ENCODE assay signal across 1 cellular context in the genomic region with DNA sequence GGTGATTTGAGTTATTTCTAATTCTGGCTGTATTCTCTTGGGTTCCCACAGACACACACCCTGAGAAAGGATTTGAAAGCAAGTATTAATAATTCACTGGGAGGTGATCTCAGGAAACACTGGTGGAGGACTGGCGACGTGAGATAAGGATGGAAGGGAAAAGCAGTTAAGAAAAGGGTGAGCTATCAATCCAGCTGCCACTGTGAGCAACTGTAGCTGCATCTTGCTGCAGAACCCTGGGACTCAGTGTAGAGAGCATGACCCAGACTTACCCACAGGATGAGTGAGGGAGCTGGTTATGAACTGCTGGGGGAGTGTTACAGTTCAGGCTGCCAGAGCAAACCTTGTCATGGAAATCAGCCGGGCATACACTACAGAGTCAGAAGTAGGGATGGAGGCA.
TF ChIP-seq lines count a peak whose summit lies in the region.

No MANE protein-coding gene starts in this region.

TF ChIP-seq in K562, 482 proteins besides CTCF, POLR2A, EP300 and RAD21 (continued from another document and continues in another):
- TF ChIP-seq, protein P1, sequence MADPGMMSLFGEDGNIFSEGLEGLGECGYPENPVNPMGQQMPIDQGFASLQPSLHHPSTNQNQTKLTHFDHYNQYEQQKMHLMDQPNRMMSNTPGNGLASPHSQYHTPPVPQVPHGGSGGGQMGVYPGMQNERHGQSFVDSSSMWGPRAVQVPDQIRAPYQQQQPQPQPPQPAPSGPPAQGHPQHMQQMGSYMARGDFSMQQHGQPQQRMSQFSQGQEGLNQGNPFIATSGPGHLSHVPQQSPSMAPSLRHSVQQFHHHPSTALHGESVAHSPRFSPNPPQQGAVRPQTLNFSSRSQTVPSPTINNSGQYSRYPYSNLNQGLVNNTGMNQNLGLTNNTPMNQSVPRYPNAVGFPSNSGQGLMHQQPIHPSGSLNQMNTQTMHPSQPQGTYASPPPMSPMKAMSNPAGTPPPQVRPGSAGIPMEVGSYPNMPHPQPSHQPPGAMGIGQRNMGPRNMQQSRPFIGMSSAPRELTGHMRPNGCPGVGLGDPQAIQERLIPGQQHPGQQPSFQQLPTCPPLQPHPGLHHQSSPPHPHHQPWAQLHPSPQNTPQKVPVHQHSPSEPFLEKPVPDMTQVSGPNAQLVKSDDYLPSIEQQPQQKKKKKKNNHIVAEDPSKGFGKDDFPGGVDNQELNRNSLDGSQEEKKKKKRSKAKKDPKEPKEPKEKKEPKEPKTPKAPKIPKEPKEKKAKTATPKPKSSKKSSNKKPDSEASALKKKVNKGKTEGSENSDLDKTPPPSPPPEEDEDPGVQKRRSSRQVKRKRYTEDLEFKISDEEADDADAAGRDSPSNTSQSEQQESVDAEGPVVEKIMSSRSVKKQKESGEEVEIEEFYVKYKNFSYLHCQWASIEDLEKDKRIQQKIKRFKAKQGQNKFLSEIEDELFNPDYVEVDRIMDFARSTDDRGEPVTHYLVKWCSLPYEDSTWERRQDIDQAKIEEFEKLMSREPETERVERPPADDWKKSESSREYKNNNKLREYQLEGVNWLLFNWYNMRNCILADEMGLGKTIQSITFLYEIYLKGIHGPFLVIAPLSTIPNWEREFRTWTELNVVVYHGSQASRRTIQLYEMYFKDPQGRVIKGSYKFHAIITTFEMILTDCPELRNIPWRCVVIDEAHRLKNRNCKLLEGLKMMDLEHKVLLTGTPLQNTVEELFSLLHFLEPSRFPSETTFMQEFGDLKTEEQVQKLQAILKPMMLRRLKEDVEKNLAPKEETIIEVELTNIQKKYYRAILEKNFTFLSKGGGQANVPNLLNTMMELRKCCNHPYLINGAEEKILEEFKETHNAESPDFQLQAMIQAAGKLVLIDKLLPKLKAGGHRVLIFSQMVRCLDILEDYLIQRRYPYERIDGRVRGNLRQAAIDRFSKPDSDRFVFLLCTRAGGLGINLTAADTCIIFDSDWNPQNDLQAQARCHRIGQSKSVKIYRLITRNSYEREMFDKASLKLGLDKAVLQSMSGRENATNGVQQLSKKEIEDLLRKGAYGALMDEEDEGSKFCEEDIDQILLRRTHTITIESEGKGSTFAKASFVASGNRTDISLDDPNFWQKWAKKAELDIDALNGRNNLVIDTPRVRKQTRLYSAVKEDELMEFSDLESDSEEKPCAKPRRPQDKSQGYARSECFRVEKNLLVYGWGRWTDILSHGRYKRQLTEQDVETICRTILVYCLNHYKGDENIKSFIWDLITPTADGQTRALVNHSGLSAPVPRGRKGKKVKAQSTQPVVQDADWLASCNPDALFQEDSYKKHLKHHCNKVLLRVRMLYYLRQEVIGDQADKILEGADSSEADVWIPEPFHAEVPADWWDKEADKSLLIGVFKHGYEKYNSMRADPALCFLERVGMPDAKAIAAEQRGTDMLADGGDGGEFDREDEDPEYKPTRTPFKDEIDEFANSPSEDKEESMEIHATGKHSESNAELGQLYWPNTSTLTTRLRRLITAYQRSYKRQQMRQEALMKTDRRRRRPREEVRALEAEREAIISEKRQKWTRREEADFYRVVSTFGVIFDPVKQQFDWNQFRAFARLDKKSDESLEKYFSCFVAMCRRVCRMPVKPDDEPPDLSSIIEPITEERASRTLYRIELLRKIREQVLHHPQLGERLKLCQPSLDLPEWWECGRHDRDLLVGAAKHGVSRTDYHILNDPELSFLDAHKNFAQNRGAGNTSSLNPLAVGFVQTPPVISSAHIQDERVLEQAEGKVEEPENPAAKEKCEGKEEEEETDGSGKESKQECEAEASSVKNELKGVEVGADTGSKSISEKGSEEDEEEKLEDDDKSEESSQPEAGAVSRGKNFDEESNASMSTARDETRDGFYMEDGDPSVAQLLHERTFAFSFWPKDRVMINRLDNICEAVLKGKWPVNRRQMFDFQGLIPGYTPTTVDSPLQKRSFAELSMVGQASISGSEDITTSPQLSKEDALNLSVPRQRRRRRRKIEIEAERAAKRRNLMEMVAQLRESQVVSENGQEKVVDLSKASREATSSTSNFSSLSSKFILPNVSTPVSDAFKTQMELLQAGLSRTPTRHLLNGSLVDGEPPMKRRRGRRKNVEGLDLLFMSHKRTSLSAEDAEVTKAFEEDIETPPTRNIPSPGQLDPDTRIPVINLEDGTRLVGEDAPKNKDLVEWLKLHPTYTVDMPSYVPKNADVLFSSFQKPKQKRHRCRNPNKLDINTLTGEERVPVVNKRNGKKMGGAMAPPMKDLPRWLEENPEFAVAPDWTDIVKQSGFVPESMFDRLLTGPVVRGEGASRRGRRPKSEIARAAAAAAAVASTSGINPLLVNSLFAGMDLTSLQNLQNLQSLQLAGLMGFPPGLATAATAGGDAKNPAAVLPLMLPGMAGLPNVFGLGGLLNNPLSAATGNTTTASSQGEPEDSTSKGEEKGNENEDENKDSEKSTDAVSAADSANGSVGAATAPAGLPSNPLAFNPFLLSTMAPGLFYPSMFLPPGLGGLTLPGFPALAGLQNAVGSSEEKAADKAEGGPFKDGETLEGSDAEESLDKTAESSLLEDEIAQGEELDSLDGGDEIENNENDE (IDR thresholded peaks at IDR 0.05; ENCODE audit: low read depth, low read length) = no peak
- TF ChIP-seq ZFP30 (CRISPR knock-in tag; IDR thresholded peaks at IDR 0.05; ENCODE audit: borderline replicate concordance) (no peak), ZNF431 (CRISPR knock-in tag; IDR thresholded peaks at IDR 0.05) (no peak), KAT8 (IDR thresholded peaks at IDR 0.05; ENCODE audit: low read depth) (no peak), ZNF124 (CRISPR knock-in tag; IDR thresholded peaks at IDR 0.05) (no peak), KDM1A (IDR thresholded peaks at IDR 0.05) (peak; percentile 94), TFAM (CRISPR knock-in tag; conservative IDR thresholded peaks at IDR 0.05) (no peak), CBX3 (IDR thresholded peaks at IDR 0.05; ENCODE audit: borderline replicate concordance in 1 of 2, low read length in 2 of 2) (peak in 1 of 2 experiments; percentile 90; a peak in 2 of 3 replicates), ESRRB (CRISPR knock-in tag; IDR thresholded peaks at IDR 0.05; ENCODE audit: borderline replicate concordance) (no peak), RAD51 (IDR thresholded peaks at IDR 0.05; ENCODE audit: borderline replicate concordance, low read depth) (peak; percentile 14; the same call in 1 of the 2 replicates), ASH1L (IDR thresholded peaks at IDR 0.05; ENCODE audit: borderline replicate concordance, low read depth, partially characterized antibody) (no peak), ATF1 (CRISPR knock-in tag; IDR thresholded peaks at IDR 0.05) (no peak), ATF1 (tag; IDR thresholded peaks at IDR 0.05) (peak; percentile 60; the same call in 1 of the 2 replicates), TGIF2 (CRISPR knock-in tag; IDR thresholded peaks at IDR 0.05) (no peak), TCFL5 (CRISPR knock-in tag; conservative IDR thresholded peaks at IDR 0.05) (no peak), ZNF253 (CRISPR knock-in tag; conservative IDR thresholded peaks at IDR 0.05) (no peak)
- TF ChIP-seq, protein P2, sequence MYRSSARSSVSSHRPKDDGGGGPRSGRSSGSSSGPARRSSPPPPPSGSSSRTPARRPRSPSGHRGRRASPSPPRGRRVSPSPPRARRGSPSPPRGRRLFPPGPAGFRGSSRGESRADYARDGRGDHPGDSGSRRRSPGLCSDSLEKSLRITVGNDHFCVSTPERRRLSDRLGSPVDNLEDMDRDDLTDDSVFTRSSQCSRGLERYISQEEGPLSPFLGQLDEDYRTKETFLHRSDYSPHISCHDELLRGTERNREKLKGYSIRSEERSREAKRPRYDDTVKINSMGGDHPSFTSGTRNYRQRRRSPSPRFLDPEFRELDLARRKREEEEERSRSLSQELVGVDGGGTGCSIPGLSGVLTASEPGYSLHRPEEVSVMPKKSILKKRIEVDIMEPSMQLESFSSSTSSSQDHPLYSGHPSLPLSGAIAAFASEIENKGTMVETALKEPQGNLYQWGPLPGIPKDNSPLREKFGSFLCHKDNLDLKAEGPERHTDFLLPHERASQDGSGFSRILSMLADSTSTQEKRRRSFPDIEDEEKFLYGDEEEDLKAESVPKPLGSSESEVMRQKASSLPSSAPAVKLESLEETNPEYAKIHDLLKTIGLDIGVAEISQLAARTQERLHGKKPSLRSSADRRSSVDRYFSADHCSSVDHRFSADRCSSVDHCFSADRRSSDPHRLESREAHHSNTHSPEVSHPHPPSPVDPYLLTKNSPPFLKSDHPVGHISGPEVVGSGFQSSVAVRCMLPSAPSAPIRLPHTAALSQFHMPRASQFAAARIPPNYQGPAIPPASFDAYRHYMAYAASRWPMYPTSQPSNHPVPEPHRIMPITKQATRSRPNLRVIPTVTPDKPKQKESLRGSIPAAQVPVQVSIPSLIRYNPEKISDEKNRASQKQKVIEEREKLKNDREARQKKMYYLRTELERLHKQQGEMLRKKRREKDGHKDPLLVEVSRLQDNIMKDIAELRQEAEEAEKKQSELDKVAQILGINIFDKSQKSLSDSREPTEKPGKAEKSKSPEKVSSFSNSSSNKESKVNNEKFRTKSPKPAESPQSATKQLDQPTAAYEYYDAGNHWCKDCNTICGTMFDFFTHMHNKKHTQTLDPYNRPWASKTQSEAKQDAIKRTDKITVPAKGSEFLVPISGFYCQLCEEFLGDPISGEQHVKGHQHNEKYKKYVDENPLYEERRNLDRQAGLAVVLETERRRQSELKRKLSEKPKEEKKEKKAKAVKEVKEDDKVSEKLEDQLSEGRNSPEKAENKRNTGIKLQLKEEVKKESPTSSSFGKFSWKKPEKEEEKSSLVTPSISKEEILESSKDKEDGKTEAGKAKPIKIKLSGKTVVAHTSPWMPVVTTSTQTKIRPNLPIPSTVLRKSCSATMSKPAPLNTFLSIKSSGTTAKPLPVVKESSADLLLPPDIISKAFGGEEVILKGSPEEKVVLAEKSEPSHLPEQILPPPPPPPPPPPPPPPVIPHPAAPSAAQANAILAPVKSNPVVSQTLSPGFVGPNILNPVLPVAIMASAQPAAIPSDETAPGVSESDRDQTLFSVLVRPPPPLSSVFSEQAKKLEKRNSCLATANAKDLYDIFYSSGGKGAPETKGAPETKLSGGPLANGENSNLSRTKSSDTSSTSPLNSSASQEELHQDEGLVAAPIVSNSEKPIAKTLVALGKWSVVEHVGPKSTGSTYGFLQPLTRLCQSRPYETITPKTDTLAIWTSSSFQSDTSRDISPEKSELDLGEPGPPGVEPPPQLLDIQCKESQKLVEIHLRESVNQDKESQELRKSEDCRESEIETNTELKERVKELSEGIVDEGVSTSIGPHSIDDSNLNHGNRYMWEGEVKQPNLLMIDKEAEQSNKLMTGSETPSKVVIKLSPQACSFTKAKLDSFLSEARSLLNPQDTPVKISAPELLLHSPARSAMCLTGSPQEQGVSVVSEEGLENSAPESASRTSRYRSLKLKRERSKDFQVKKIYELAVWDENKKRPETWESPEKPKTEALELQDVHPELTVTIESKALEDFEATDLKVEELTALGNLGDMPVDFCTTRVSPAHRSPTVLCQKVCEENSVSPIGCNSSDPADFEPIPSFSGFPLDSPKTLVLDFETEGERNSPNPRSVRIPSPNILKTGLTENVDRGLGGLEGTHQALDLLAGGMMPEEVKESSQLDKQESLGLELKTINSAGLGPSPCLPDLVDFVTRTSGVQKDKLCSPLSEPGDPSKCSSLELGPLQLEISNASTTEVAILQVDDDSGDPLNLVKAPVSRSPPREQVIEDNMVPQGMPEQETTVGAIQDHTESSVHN (IDR thresholded peaks at IDR 0.05; ENCODE audit: borderline replicate concordance in 1 of 2, low read depth in 1 of 2) = no peak
- TF ChIP-seq, protein P3, sequence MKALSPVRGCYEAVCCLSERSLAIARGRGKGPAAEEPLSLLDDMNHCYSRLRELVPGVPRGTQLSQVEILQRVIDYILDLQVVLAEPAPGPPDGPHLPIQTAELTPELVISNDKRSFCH (CRISPR knock-in tag; IDR thresholded peaks at IDR 0.05) = no peak
- TF ChIP-seq, protein P3 (tag; IDR thresholded peaks at IDR 0.05) = peak; percentile 94
- TF ChIP-seq, protein P4, sequence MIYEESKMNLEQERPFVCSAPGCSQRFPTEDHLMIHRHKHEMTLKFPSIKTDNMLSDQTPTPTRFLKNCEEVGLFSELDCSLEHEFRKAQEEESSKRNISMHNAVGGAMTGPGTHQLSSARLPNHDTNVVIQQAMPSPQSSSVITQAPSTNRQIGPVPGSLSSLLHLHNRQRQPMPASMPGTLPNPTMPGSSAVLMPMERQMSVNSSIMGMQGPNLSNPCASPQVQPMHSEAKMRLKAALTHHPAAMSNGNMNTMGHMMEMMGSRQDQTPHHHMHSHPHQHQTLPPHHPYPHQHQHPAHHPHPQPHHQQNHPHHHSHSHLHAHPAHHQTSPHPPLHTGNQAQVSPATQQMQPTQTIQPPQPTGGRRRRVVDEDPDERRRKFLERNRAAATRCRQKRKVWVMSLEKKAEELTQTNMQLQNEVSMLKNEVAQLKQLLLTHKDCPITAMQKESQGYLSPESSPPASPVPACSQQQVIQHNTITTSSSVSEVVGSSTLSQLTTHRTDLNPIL (CRISPR knock-in tag; IDR thresholded peaks at IDR 0.05) = no peak
- TF ChIP-seq, protein P5, sequence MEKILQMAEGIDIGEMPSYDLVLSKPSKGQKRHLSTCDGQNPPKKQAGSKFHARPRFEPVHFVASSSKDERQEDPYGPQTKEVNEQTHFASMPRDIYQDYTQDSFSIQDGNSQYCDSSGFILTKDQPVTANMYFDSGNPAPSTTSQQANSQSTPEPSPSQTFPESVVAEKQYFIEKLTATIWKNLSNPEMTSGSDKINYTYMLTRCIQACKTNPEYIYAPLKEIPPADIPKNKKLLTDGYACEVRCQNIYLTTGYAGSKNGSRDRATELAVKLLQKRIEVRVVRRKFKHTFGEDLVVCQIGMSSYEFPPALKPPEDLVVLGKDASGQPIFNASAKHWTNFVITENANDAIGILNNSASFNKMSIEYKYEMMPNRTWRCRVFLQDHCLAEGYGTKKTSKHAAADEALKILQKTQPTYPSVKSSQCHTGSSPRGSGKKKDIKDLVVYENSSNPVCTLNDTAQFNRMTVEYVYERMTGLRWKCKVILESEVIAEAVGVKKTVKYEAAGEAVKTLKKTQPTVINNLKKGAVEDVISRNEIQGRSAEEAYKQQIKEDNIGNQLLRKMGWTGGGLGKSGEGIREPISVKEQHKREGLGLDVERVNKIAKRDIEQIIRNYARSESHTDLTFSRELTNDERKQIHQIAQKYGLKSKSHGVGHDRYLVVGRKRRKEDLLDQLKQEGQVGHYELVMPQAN (IDR thresholded peaks at IDR 0.05; ENCODE audit: borderline replicate concordance) = no peak
- TF ChIP-seq, protein P6, sequence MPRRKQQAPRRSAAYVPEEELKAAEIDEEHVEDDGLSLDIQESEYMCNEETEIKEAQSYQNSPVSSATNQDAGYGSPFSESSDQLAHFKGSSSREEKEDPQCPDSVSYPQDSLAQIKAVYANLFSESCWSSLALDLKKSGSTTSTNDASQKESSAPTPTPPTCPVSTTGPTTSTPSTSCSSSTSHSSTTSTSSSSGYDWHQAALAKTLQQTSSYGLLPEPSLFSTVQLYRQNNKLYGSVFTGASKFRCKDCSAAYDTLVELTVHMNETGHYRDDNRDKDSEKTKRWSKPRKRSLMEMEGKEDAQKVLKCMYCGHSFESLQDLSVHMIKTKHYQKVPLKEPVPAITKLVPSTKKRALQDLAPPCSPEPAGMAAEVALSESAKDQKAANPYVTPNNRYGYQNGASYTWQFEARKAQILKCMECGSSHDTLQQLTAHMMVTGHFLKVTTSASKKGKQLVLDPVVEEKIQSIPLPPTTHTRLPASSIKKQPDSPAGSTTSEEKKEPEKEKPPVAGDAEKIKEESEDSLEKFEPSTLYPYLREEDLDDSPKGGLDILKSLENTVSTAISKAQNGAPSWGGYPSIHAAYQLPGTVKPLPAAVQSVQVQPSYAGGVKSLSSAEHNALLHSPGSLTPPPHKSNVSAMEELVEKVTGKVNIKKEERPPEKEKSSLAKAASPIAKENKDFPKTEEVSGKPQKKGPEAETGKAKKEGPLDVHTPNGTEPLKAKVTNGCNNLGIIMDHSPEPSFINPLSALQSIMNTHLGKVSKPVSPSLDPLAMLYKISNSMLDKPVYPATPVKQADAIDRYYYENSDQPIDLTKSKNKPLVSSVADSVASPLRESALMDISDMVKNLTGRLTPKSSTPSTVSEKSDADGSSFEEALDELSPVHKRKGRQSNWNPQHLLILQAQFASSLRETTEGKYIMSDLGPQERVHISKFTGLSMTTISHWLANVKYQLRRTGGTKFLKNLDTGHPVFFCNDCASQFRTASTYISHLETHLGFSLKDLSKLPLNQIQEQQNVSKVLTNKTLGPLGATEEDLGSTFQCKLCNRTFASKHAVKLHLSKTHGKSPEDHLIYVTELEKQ (CRISPR knock-in tag; IDR thresholded peaks at IDR 0.05) = no peak
